In genomic region chr12:96981053-96981452, GRCh38 we compare ENCODE assay signal across 12 cellular contexts.
A peak's percentile ranks its signal among the peaks of the same experiment; 100 is the strongest.
DNase-seq lines count a peak whose midpoint lies in the region; ATAC-seq and TF ChIP-seq lines count a peak whose summit lies in the region.
"Had no signal": no experiment of that assay in that cellular context is flagged by ENCODE, and none has a peak within 500 bp of the region (broad histone marks: within the 10 kb centered on the region; RNA-seq: fewer than 3 reads in every experiment).

No MANE protein-coding gene starts in this region.

- no peak overlapping the region for H3K4me3 ChIP-seq in neural progenitor cell
- H3K4me3 ChIP-seq: PC-9 had no signal

- H3K4me1 Mint-ChIP-seq in endothelial cell (ENCODE audit: unreplicated experiment): peaks cover 5% of the 10 kb centered on the region
- H3K4me1 Mint-ChIP-seq in neural progenitor cell: peaks cover 27% of the 10 kb centered on the region

- DNase-seq in EH (ENCODE audit: low read depth): peak; percentile 89
- DNase-seq in NCI-H748 treated with DMSO at 0.1 percent for 48 hours (lab: John Stamatoyannopoulos, UW): peak; percentile 56
- no peak for DNase-seq in endothelial cell (ENCODE audit: low spot score)
- no peak for DNase-seq in neural progenitor cell (ENCODE audit: low spot score)
- DNase-seq: activated CD4-positive, CD25-positive, alpha-beta regulatory T cell treated with anti-CD3 and anti-CD28 coated beads, Interleukin-2, amount 50 U/mL, for 72 hours; activated naive CD4-positive, alpha-beta T cell treated with anti-CD3 and anti-CD28 coated beads, Interleukin-2, amount 50 U/mL, for 16 hours; naive B cell; PC-9 had no signal

- H3K79me2 ChIP-seq in neural progenitor cell (ENCODE audit: low read depth): no peaks in the 10 kb centered on the region

- no peaks in the 10 kb centered on the region for H3K36me3 ChIP-seq in neural progenitor cell

- no peak overlapping the region for H2AFZ ChIP-seq in neural progenitor cell (replicated peaks)
- H2AFZ ChIP-seq: PC-9 had no signal

- ATAC-seq in GM21576 (IDR thresholded peaks at IDR 0.05; ENCODE audit: unreplicated experiment) (no peak), GM21515 (IDR thresholded peaks at IDR 0.05; ENCODE audit: unreplicated experiment) (no peak), GM21526 (IDR thresholded peaks at IDR 0.05; ENCODE audit: low FRiP score, unreplicated experiment) (no peak), esophagus mucosa (no peak)

- H3K9ac ChIP-seq in neural progenitor cell: no peak overlapping the region

- H3K27ac ChIP-seq in neural progenitor cell: no peak overlapping the region
- H3K27ac ChIP-seq: PC-9 had no signal

- H3K27me3 Mint-ChIP-seq in endothelial cell (ENCODE audit: unreplicated experiment) (peaks cover 3% of the 10 kb centered on the region), neural progenitor cell (ENCODE audit: insufficient read depth, low read depth) (no peaks in the 10 kb centered on the region)

- TF ChIP-seq CTCF in endothelial cell (IDR thresholded peaks at IDR 0.05; ENCODE audit: unreplicated experiment) (no peak), neural progenitor cell (IDR thresholded peaks at IDR 0.05) (no peak)

- H3K4me2 ChIP-seq in neural progenitor cell: no peak overlapping the region
- H3K4me2 ChIP-seq: PC-9 had no signal

- H3K27me3 ChIP-seq in neural progenitor cell: peaks cover 4% of the 10 kb centered on the region

- H4K20me1 ChIP-seq in neural progenitor cell (ENCODE audit: low read depth): no peaks in the 10 kb centered on the region

- H3K9me3 Mint-ChIP-seq in endothelial cell (ENCODE audit: unreplicated experiment) (no peaks in the 10 kb centered on the region), neural progenitor cell (no peaks in the 10 kb centered on the region)
- H3K9me3 Mint-ChIP-seq: naive B cell had no signal

- H3K4me1 ChIP-seq in neural progenitor cell: peaks cover 5% of the 10 kb centered on the region

- peaks cover 1% of the 10 kb centered on the region for H3F3A ChIP-seq in neural progenitor cell (ENCODE audit: low read depth)

- peak overlapping the region; percentile 54 for H3K27ac Mint-ChIP-seq in endothelial cell (ENCODE audit: unreplicated experiment)
- peak overlapping the region; percentile 47 for H3K27ac Mint-ChIP-seq in neural progenitor cell
- H3K27ac Mint-ChIP-seq: naive B cell had no signal

- no peaks in the 10 kb centered on the region for H3K36me3 Mint-ChIP-seq in endothelial cell (ENCODE audit: low read depth, unreplicated experiment)
- H3K36me3 Mint-ChIP-seq in neural progenitor cell: peaks cover 3% of the 10 kb centered on the region
- H3K36me3 Mint-ChIP-seq: naive B cell had no signal

- H3K9me3 ChIP-seq in neural progenitor cell (ENCODE audit: low read depth): no peaks in the 10 kb centered on the region

- no peak overlapping the region for H3K4me3 Mint-ChIP-seq in endothelial cell (ENCODE audit: unreplicated experiment)
- no peak overlapping the region for H3K4me3 Mint-ChIP-seq in neural progenitor cell
- H3K4me3 Mint-ChIP-seq: naive B cell had no signal

Comparison
In these comparisons a context has a peak if more than half of its experiments do, and no peak if none do; other contexts are left out.
1. DNase-seq: peak in EH (single experiment) and NCI-H748 treated with DMSO at 0.1 percent for 48 hours (single experiment); none in endothelial cell (single experiment) and neural progenitor cell (single experiment).